ENCODE assay signal across 32 cellular contexts in the genomic region with DNA sequence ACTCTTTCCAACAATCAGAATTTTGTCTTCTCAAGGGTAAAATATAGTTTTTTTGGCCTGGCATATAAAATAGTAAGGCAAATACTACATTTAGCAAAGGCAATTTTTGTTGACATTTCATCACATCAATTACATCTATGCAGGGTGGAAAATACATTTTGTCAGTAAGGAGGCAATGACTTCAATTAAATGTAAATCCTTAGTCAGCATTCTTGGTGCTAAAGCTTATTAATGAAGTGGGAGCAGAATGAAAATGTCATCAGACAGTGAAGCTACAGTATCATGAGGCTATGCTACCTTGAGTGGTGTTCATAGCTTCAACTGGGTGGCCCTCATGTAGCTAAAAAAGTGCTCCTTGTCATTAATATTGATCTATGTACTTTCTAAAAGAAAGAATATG. TPM values are rescaled to one million over a fixed set of nuclear protein-coding genes. Genes with fewer than 3 reads are reported as not detected.
"Had no signal": no experiment of that assay in that cellular context is flagged by ENCODE, and none has a peak within 500 bp of the region (broad histone marks: within the 10 kb centered on the region; RNA-seq: fewer than 3 reads in every experiment).

No MANE protein-coding gene starts in this region.

- H3K9me3 ChIP-seq: colonic mucosa, esophagus squamous epithelium, heart right ventricle, left ventricle myocardium inferior, lower lobe of right lung, mucosa of descending colon had no signal

- H3K4me1 ChIP-seq: colonic mucosa, esophagus squamous epithelium, heart right ventricle, left ventricle myocardium inferior, lower lobe of right lung had no signal

- H3K36me3 ChIP-seq: colonic mucosa, esophagus squamous epithelium, heart right ventricle, left ventricle myocardium inferior, lower lobe of right lung had no signal

- H3K27ac ChIP-seq: colonic mucosa, epithelial cell of prostate, esophagus squamous epithelium, heart right ventricle, left ventricle myocardium inferior, lower lobe of right lung had no signal

- H3K27me3 ChIP-seq: colonic mucosa had no signal

- H3K4me3 ChIP-seq: colonic mucosa, esophagus squamous epithelium, heart right ventricle, left ventricle myocardium inferior, lower lobe of right lung, mucosa of descending colon had no signal

- ATAC-seq: effector memory CD8-positive, alpha-beta T cell; esophagus mucosa; heart right ventricle; left colon; left lobe of liver; lower lobe of right lung; mucosa of descending colon had no signal

- DNase-seq: colonic mucosa; cortex of kidney; effector CD8-positive, alpha-beta T cell; effector memory CD8-positive, alpha-beta T cell; endodermal cell; erythroblast; esophagus squamous epithelium; foreskin fibroblast; foreskin melanocyte; glutamatergic neuron; head of caudate nucleus; heart right ventricle; hippocampal formation; islet precursor cell; kidney; kidney glomerular epithelial cell; left colon; left ventricle myocardium inferior; lower lobe of right lung; mesenchymal stem cell; mucosa of descending colon; naive B cell had no signal

- FAIRE-seq: endometrium, kidney had no signal

RNA-seq across cellular contexts. Expression of gene LRRTM3, which starts 8.9 kb away (rescaled TPM):
- total RNA-seq: chondrocyte, colonic mucosa, dermis microvascular lymphatic vessel endothelial cell, endodermal cell, esophagus mucosa, glomerular endothelial cell, heart right ventricle, left colon, left lobe of liver, left ventricle myocardium inferior, liver, lower lobe of right lung, lung microvascular endothelial cell, mesenteric fat pad had no signal
- polyA plus RNA-seq: heart right ventricle had no signal
